14 cellular contexts compared by ENCODE assay signal in genomic region chr4:2939383-2940243, GRCh38. TPM values are rescaled to one million over a fixed set of nuclear protein-coding genes. Genes with fewer than 3 reads are reported as not detected.
DNase-seq lines count a peak whose midpoint lies in the region; ATAC-seq, FAIRE-seq and TF ChIP-seq lines count a peak whose summit lies in the region.
"Had no signal": no experiment of that assay in that cellular context is flagged by ENCODE, and none has a peak within 500 bp of the region (broad histone marks: within the 10 kb centered on the region; RNA-seq: fewer than 3 reads in every experiment).

No MANE protein-coding gene starts in this region.

- H3K14ac ChIP-seq in neuronal stem cell (ENCODE audit: low read length), result no peak overlapping the region

- H2AK5ac ChIP-seq in neuronal stem cell (ENCODE audit: low read depth, low read length), result no peak overlapping the region

- H3K18ac ChIP-seq in neuronal stem cell (ENCODE audit: low read length), result no peak overlapping the region

- in situ Hi-C loops in K562 (cut with MboI), result no loop called here

- intact Hi-C loops in CD4-positive, alpha-beta memory T cell (cut with micrococcal nuclease), result loop anchor here (10.0 kb wide), 1 partner anchor 405 kb away; the partner anchor contains the start of gene FAM193A
- intact Hi-C loops in HCT116 (cut with micrococcal nuclease), result no loop called here
- intact Hi-C loops in K562 (cut with micrococcal nuclease), result no loop called here

- ATAC-seq in HCT116 (no peak), K562 (no peak), GM18511 (IDR thresholded peaks at IDR 0.05; ENCODE audit: unreplicated experiment) (no peak)

- H3K9ac ChIP-seq in HCT116 (ENCODE audit: low read length) (no peak overlapping the region), K562 (ENCODE audit: insufficient read depth in 1 of 2, low read depth in 2 of 2, low read length in 2 of 2) (peak overlapping the region in 1 of 2 experiments; percentile 37; a peak in 1 of 4 replicates), neuronal stem cell (ENCODE audit: low read depth, low read length, poor library complexity) (no peak overlapping the region)

- H3K9me3 Mint-ChIP-seq in CD4-positive, alpha-beta memory T cell, result no peaks in the 10 kb centered on the region

- H3K4me3 ChIP-seq in CD4-positive, alpha-beta memory T cell (ENCODE audit: low read length in 2 of 2), result no peak overlapping the region
- H3K4me3 ChIP-seq in HCT116 (replicated peaks in 1 of 2; ENCODE audit: low read depth in 1 of 2, low read length in 2 of 2) (no peak overlapping the region), K562 (no peak overlapping the region), neuronal stem cell (ENCODE audit: low read length in 2 of 2) (no peak overlapping the region)
- H3K4me3 ChIP-seq: heart left ventricle had no signal

- TF ChIP-seq EP300 in K562 (IDR thresholded peaks at IDR 0.05; ENCODE audit: low read length), result no peak

- H3K9me2 ChIP-seq in HCT116 (ENCODE audit: insufficient read depth), result no peaks in the 10 kb centered on the region

- peaks cover 24 to 68% of the 10 kb centered on the region in 2 donors for H3K36me3 Mint-ChIP-seq in CD4-positive, alpha-beta memory T cell

- H4K8ac ChIP-seq in neuronal stem cell (ENCODE audit: low read depth, low read length), result no peak overlapping the region

- peaks cover 27% of the 10 kb centered on the region for H3K4me1 ChIP-seq in CD4-positive, alpha-beta memory T cell (ENCODE audit: insufficient read depth, low read length)
- peaks cover 24 to 32% of the 10 kb centered on the region in 2 experiments for H3K4me1 ChIP-seq in HCT116 (ENCODE audit: control insufficient read depth in 1 of 2, insufficient read depth in 2 of 2, low read length in 2 of 2)
- H3K4me1 ChIP-seq in K562 (replicated peaks in 1 of 2; ENCODE audit: control insufficient read depth in 2 of 2, insufficient read depth in 2 of 2, low read length in 2 of 2), result peaks cover 17 to 39% of the 10 kb centered on the region in 2 experiments; a peak in 4 of 5 replicates
- H3K4me1 ChIP-seq in neuronal stem cell (ENCODE audit: control insufficient read depth in 2 of 2, insufficient read depth in 1 of 2, low read depth in 1 of 2, low read length in 2 of 2), result peaks cover 3 to 5% of the 10 kb centered on the region in 2 donors

- peaks cover 27 to 49% (median 39%) of the 10 kb centered on the region in 4 donors for H3K4me1 Mint-ChIP-seq in CD4-positive, alpha-beta memory T cell

- H3K4me2 ChIP-seq in HCT116 (ENCODE audit: low read length) (no peak overlapping the region), K562 (ENCODE audit: insufficient read depth, low read length) (no peak overlapping the region), neuronal stem cell (ENCODE audit: insufficient read depth, low read length, poor library complexity, severe bottlenecking) (no peak overlapping the region)

- H2BK5ac ChIP-seq in neuronal stem cell (ENCODE audit: low read length), result no peak overlapping the region

- peaks cover 15% of the 10 kb centered on the region for H3K79me1 ChIP-seq in neuronal stem cell (ENCODE audit: low read depth, low read length)

- TF ChIP-seq POLR2A in HCT116 (IDR thresholded peaks at IDR 0.05; ENCODE audit: borderline replicate concordance, extremely low read depth, insufficient read depth, insufficient read length) (no peak), K562 (conservative IDR thresholded peaks at IDR 0.05) (peak; percentile 33; the same call in 1 of the 2 replicates), H54 (IDR thresholded peaks at IDR 0.05; ENCODE audit: low read depth, low read length) (no peak)

- POLR2A ChIA-PET in CD4-positive, alpha-beta memory T cell (lab: Charles Lee; ENCODE audit: partially characterized antibody), result interaction anchor here (5.4 kb wide), 1 partner anchor 22 kb away, joined by 82 read pairs; the partner anchor contains the start of genes GRK4 and NOP14
- POLR2A ChIA-PET in HCT116 (lab: Charles Lee) (no interaction called here), K562 (lab: Yijun Ruan, JAX) (interaction anchor here (0.6 kb wide), 1 partner anchor 10 kb away, joined by 3 read pairs; no protein-coding TSS in a partner anchor)

- H3K9me3 ChIP-seq in CD4-positive, alpha-beta memory T cell (ENCODE audit: control insufficient read depth in 1 of 2, low read length in 2 of 2), result no peaks in the 10 kb centered on the region
- H3K9me3 ChIP-seq in HCT116 (ENCODE audit: control insufficient read depth in 1 of 2, insufficient read depth in 1 of 2, low read depth in 1 of 2, low read length in 2 of 2) (no peaks in the 10 kb centered on the region), K562 (replicated peaks; ENCODE audit: control insufficient read depth, insufficient read depth, low read depth, low read length) (no peaks in the 10 kb centered on the region), neuronal stem cell (replicated peaks in 1 of 2; ENCODE audit: control insufficient read depth in 2 of 2, insufficient read depth in 1 of 2, low read depth in 1 of 2, low read length in 2 of 2) (no peaks in the 10 kb centered on the region)
- H3K9me3 ChIP-seq: heart left ventricle, neutrophil had no signal

- RAD21 ChIA-PET in HCT116 (lab: Charles Lee; ENCODE audit: low non-redundant PET in 1 of 2, low total read pairs in 2 of 2, uncharacterized antibody in 2 of 2, unreplicated experiment in 2 of 2), result no interaction called here

- TF ChIP-seq RAD21 in HCT116 (IDR thresholded peaks at IDR 0.05; ENCODE audit: low read depth), result no peak
- no peak for TF ChIP-seq RAD21 in K562 (CRISPR knock-in tag; conservative IDR thresholded peaks at IDR 0.05 in 1 of 2, IDR thresholded peaks at IDR 0.05 in 1 of 2)

- H3K23ac ChIP-seq in neuronal stem cell (ENCODE audit: low read depth, low read length, poor library complexity), result peak overlapping the region; percentile 94

- CTCF ChIA-PET in CD4-positive, alpha-beta memory T cell (lab: Charles Lee; ENCODE audit: partially characterized antibody), result no interaction called here
- CTCF ChIA-PET in HCT116 (lab: Charles Lee) (no interaction called here), K562 (lab: Yijun Ruan, JAX; ENCODE audit: low intra/inter-chr PET ratio) (no interaction called here)

- BruUV-seq in HCT116 (replicated peaks; lab: Mats Ljungman, UMichigan), result no TSS peak
- BruUV-seq in K562 (replicated peaks; lab: Mats Ljungman, UMichigan), result no TSS peak

- H3K4me3 Mint-ChIP-seq in CD4-positive, alpha-beta memory T cell, result peak overlapping the region in 2 of 8 donors; percentile 13 to 25

- H4K91ac ChIP-seq in neuronal stem cell (ENCODE audit: low read depth, low read length, poor library complexity), result no peak overlapping the region

- H4K20me1 ChIP-seq in HCT116 (ENCODE audit: insufficient read depth) (peaks cover 5% of the 10 kb centered on the region; the same call in 1 of the 2 replicates), K562 (replicated peaks; ENCODE audit: control insufficient read depth, insufficient read depth, low read length) (peaks cover 17% of the 10 kb centered on the region; the same call in 1 of the 2 replicates)

- no peak overlapping the region for H3K27ac ChIP-seq in CD4-positive, alpha-beta memory T cell (ENCODE audit: low read depth, low read length)
- H3K27ac ChIP-seq in HCT116 (ENCODE audit: low read depth, low read length), result peak overlapping the region; percentile 27; the same call in 1 of the 2 replicates
- H3K27ac ChIP-seq in K562 (ENCODE audit: extremely low read depth, low read depth, low read length), result no peak overlapping the region
- no peak overlapping the region for H3K27ac ChIP-seq in neuronal stem cell (replicated peaks; ENCODE audit: low read length)
- H3K27ac ChIP-seq: C4-2B, heart left ventricle, neutrophil had no signal

- no peak overlapping the region for H2BK120ac ChIP-seq in neuronal stem cell (ENCODE audit: low read depth, low read length)

- H3K9me1 ChIP-seq in K562 (ENCODE audit: control insufficient read depth, insufficient read depth, low read length), result no peaks in the 10 kb centered on the region

- H2AFZ ChIP-seq in HCT116 (ENCODE audit: low read depth, low read length, poor library complexity, severe bottlenecking) (no peak overlapping the region), K562 (ENCODE audit: low read depth, low read length) (no peak overlapping the region), neuronal stem cell (ENCODE audit: low read length) (no peak overlapping the region)

- no peaks in the 10 kb centered on the region for H3K27me3 Mint-ChIP-seq in CD4-positive, alpha-beta memory T cell

- H3K79me2 ChIP-seq in HCT116 (ENCODE audit: insufficient read depth, low read length) (peaks cover 26% of the 10 kb centered on the region), K562 (ENCODE audit: control insufficient read depth, insufficient read depth, low read length) (peaks cover 16% of the 10 kb centered on the region; the same call in 2 of the 3 replicates)

- peaks cover 55% of the 10 kb centered on the region for H3K36me3 ChIP-seq in CD4-positive, alpha-beta memory T cell (ENCODE audit: insufficient read depth, low read length)
- H3K36me3 ChIP-seq in HCT116 (ENCODE audit: control insufficient read depth in 1 of 2, insufficient read depth in 2 of 2, low read length in 2 of 2) (peaks cover 39 to 64% of the 10 kb centered on the region in 2 experiments), K562 (ENCODE audit: control insufficient read depth, insufficient read depth, low read length) (peaks cover 79% of the 10 kb centered on the region), neuronal stem cell (replicated peaks in 1 of 2; ENCODE audit: control insufficient read depth in 2 of 2, insufficient read depth in 2 of 2, low read length in 2 of 2) (peaks cover 63 to 83% of the 10 kb centered on the region in 2 donors)

- no peak for TF ChIP-seq CTCF in HCT116 (IDR thresholded peaks at IDR 0.05 in 2 of 3, conservative IDR thresholded peaks at IDR 0.05 in 1 of 3; ENCODE audit: borderline replicate concordance in 1 of 3, insufficient read depth in 1 of 3, low read depth in 2 of 3, low read length in 2 of 3)
- TF ChIP-seq CTCF in K562 (IDR thresholded peaks at IDR 0.05 in 2 of 3, conservative IDR thresholded peaks at IDR 0.05 in 1 of 3; ENCODE audit: insufficient read depth in 2 of 3, low read depth in 1 of 3, low read length in 3 of 3), result no peak

- H3K27ac Mint-ChIP-seq in CD4-positive, alpha-beta memory T cell, result peak overlapping the region in 4 of 7 donors; percentile 31 to 68 (median 54)

- H3K4ac ChIP-seq in neuronal stem cell (ENCODE audit: low read length), result no peak overlapping the region

- 92% methylated on average over 26 of the region's 30 CpGs for WGBS in K562 (ENCODE audit: insufficient coverage, low coverage, missing lambda C conversion rate)
- WGBS in neuronal stem cell (ENCODE audit: extremely low coverage in 2 of 2, insufficient read length in 2 of 2, insufficient replicate concordance in 1 of 2), 2 donors, result no CpG with 5 or more reads among the region's 30 CpGs

- H2BK15ac ChIP-seq in neuronal stem cell (ENCODE audit: low read length), result no peak overlapping the region

- H3K27me3 ChIP-seq in CD4-positive, alpha-beta memory T cell (ENCODE audit: insufficient read depth, low read length), result no peaks in the 10 kb centered on the region
- H3K27me3 ChIP-seq in HCT116 (ENCODE audit: insufficient read depth, low read length) (no peaks in the 10 kb centered on the region), K562 (ENCODE audit: control insufficient read depth in 2 of 2, insufficient read depth in 2 of 2, low read length in 2 of 2) (no peaks in the 10 kb centered on the region), neuronal stem cell (ENCODE audit: control insufficient read depth in 3 of 3, insufficient read depth in 3 of 3, low read depth in 1 of 3, low read length in 3 of 3) (no peaks in the 10 kb centered on the region)
- H3K27me3 ChIP-seq: heart left ventricle, neutrophil had no signal

- FAIRE-seq in K562 (lab: Jason Lieb, UNC), result no peak
- no peak for FAIRE-seq in H54 (lab: Jason Lieb, UNC)
- FAIRE-seq: endothelial cell of umbilical vein had no signal

- DNase-seq in CD4-positive, alpha-beta memory T cell, result no peak
- no peak for DNase-seq in HCT116 (ENCODE audit: low read depth, low spot score)
- no peak for DNase-seq in K562 (ENCODE audit: extremely low read depth in 1 of 4, low spot score in 3 of 4)
- DNase-seq in neuronal stem cell (ENCODE audit: low spot score), result no peak
- DNase-seq in H54 (ENCODE audit: insufficient read length, low spot score), result no peak
- no peak for DNase-seq in SW 1271 (lab: John Stamatoyannopoulos, UW)
- no peak for DNase-seq in SK-N-DZ (ENCODE audit: low spot score)
- DNase-seq: RPMI8226; stimulated activated CD4-positive, alpha-beta T cell treated with anti-CD3 and anti-CD28 coated beads, Interleukin-15, amount 100 ng/mL, for 24 hours had no signal

- H2BK12ac ChIP-seq in neuronal stem cell (ENCODE audit: low read length), result no peak overlapping the region

RNA-seq across cellular contexts. Expression of gene NOP14, which starts 23.6 kb away (rescaled TPM):
- total RNA-seq in CD4-positive, alpha-beta memory T cell, result 10 to 100 TPM; 41.3 to 41.4 TPM
- polyA plus RNA-seq in CD4-positive, alpha-beta memory T cell, result 10 to 100 TPM in 1 of 2 donors, 1 to 10 TPM in 1; 2.6 to 35.5 TPM
- total RNA-seq in HCT116 (2021; ENCODE audit: unreplicated experiment) (67.3 TPM), K562 (2014; rRNA removed) (50.9 and 56.1 TPM in 2 replicates), K562 (2014; rRNA removed; fragmentation: Illumina TruSeq; extraction: Trizol) (53.8 and 55.0 TPM in 2 replicates), K562 (2015; rRNA removed; fragmentation: Illumina TruSeq; extraction: Trizol) (61.1 and 61.7 TPM in 2 replicates), K562 (2021) (69.8 and 76.0 TPM in 2 replicates)
- polyA plus RNA-seq in HCT116 (2012), result 39.1 and 51.6 TPM in 2 replicates
- total RNA-seq in K562 (2011; cell fraction: chromatin; rRNA removed; ENCODE audit: low replicate concordance), result 31.1 and 38.1 TPM in 2 replicates
- 16.3 and 18.0 TPM in 2 replicates for total RNA-seq in K562 (2011; cell fraction: nucleolus; rRNA removed)
- 15.6 and 17.2 TPM in 2 replicates for total RNA-seq in K562 (2011; cell fraction: nucleoplasm; rRNA removed)
- polyA plus RNA-seq in K562 (2011; rRNA removed) (13.4 and 15.2 TPM in 2 replicates), K562 (2014; fragmentation: Illumina TruSeq; extraction: Trizol) (62.1 and 62.4 TPM in 2 replicates), K562 (2014; fragmentation: Nextera tagmentation; extraction: Ambion mirVana) (10 to 100 TPM; 12.7 to 12.9 TPM), K562 (2014; rRNA removed) (30.1 and 33.3 TPM in 2 replicates)
- 9.5 and 9.6 TPM in 2 replicates for polyA plus RNA-seq in K562 (2011; cell fraction: cytosol; rRNA removed)
- 22.6 and 28.3 TPM in 2 replicates for polyA plus RNA-seq in K562 (2011; cell fraction: nucleus; rRNA removed)
- polyA plus RNA-seq in K562 (2012), result 43.6 and 52.5 TPM in 2 replicates
- 32.6 and 36.6 TPM in 2 replicates for polyA minus RNA-seq in K562 (2011; rRNA and poly(A)+ RNA removed)
- polyA minus RNA-seq in K562 (2011; cell fraction: cytosol; rRNA and poly(A)+ RNA removed), result 25.7 and 27.8 TPM in 2 replicates
- 11.3 and 11.9 TPM in 2 replicates for polyA minus RNA-seq in K562 (2011; cell fraction: nucleus; rRNA and poly(A)+ RNA removed)
- 21.4 TPM for polyA plus RNA-seq in neuronal stem cell (2013, experiment 1 of 2)
- 21.1 TPM for polyA plus RNA-seq in neuronal stem cell (2013, experiment 2 of 2)
- 15.0 and 18.6 TPM in 2 replicates for polyA plus RNA-seq in SK-N-DZ (2014; cell fraction: cytosol; rRNA removed)
- polyA plus RNA-seq in SK-N-DZ (2014; cell fraction: nucleus; rRNA removed), result 16.9 and 19.7 TPM in 2 replicates

RNA-seq across cellular contexts. Expression of gene GRK4, which starts 23.8 kb away (rescaled TPM):
- total RNA-seq in CD4-positive, alpha-beta memory T cell, result 1 to 10 TPM; 2.8 to 3.2 TPM
- polyA plus RNA-seq in CD4-positive, alpha-beta memory T cell, result 1 to 10 TPM in 1 of 2 donors, under 1 TPM in 1; 0.55 to 1.9 TPM
- 4.2 TPM for total RNA-seq in HCT116 (2021; ENCODE audit: unreplicated experiment)
- 1.3 and 2.2 TPM in 2 replicates for polyA plus RNA-seq in HCT116 (2012)
- total RNA-seq in K562 (2011; cell fraction: chromatin; rRNA removed; ENCODE audit: low replicate concordance), result 7.9 and 8.5 TPM in 2 replicates
- 6.2 and 7.8 TPM in 2 replicates for total RNA-seq in K562 (2011; cell fraction: nucleolus; rRNA removed)
- 7.3 and 8.0 TPM in 2 replicates for total RNA-seq in K562 (2011; cell fraction: nucleoplasm; rRNA removed)
- total RNA-seq in K562 (2014; rRNA removed), result 2.5 and 3.1 TPM in 2 replicates
- total RNA-seq in K562 (2014; rRNA removed; fragmentation: Illumina TruSeq; extraction: Trizol), result 4.5 and 4.6 TPM in 2 replicates
- 3.3 and 3.6 TPM in 2 replicates for total RNA-seq in K562 (2015; rRNA removed; fragmentation: Illumina TruSeq; extraction: Trizol)
- 4.8 and 4.9 TPM in 2 replicates for total RNA-seq in K562 (2021)
- 3.3 and 4.0 TPM in 2 replicates for polyA plus RNA-seq in K562 (2011; rRNA removed)
- 2.0 and 3.8 TPM in 2 replicates for polyA plus RNA-seq in K562 (2011; cell fraction: cytosol; rRNA removed)
- 2.5 and 2.9 TPM in 2 replicates for polyA plus RNA-seq in K562 (2011; cell fraction: nucleus; rRNA removed)
- 3.1 and 3.7 TPM in 2 replicates for polyA plus RNA-seq in K562 (2012)
- 2.6 and 3.0 TPM in 2 replicates for polyA plus RNA-seq in K562 (2014; fragmentation: Illumina TruSeq; extraction: Trizol)
- 1 to 10 TPM; 1.1 to 1.2 TPM for polyA plus RNA-seq in K562 (2014; fragmentation: Nextera tagmentation; extraction: Ambion mirVana)
- polyA plus RNA-seq in K562 (2014; rRNA removed), result 2.6 and 2.9 TPM in 2 replicates
- polyA minus RNA-seq in K562 (2011; rRNA and poly(A)+ RNA removed), result 3.0 and 3.2 TPM in 2 replicates
- 2.3 and 2.4 TPM in 2 replicates for polyA minus RNA-seq in K562 (2011; cell fraction: cytosol; rRNA and poly(A)+ RNA removed)
- polyA minus RNA-seq in K562 (2011; cell fraction: nucleus; rRNA and poly(A)+ RNA removed), result 1.9 and 3.2 TPM in 2 replicates
- 4.2 TPM for polyA plus RNA-seq in neuronal stem cell (2013, experiment 1 of 2)
- 3.7 TPM for polyA plus RNA-seq in neuronal stem cell (2013, experiment 2 of 2)
- polyA plus RNA-seq in SK-N-DZ (2014; cell fraction: cytosol; rRNA removed), result 8.1 and 10.0 TPM in 2 replicates
- 6.7 and 7.3 TPM in 2 replicates for polyA plus RNA-seq in SK-N-DZ (2014; cell fraction: nucleus; rRNA removed)
